21 cellular contexts compared by ENCODE assay signal in genomic region chr5:83277953-83278352, GRCh38.
DNase-seq lines count a peak whose midpoint lies in the region; ATAC-seq and TF ChIP-seq lines count a peak whose summit lies in the region.
"Had no signal": no experiment of that assay in that cellular context is flagged by ENCODE, and none has a peak within 500 bp of the region (broad histone marks: within the 10 kb centered on the region; RNA-seq: fewer than 3 reads in every experiment).

No MANE protein-coding gene starts in this region.

- POLR2A ChIA-PET in WTC11 (lab: Charles Lee): no interaction called here

- H3K27me3 Mint-ChIP-seq in WTC11 (ENCODE audit: low read depth) (no peaks in the 10 kb centered on the region), CD14-positive monocyte (ENCODE audit: low read depth in 3 of 3) (no peaks in the 10 kb centered on the region)
- H3K27me3 Mint-ChIP-seq: CD4-positive, alpha-beta T cell; naive B cell had no signal

- H3K4me3 Mint-ChIP-seq in WTC11 (no peak overlapping the region), CD14-positive monocyte (no peak overlapping the region)
- H3K4me3 Mint-ChIP-seq: CD4-positive, alpha-beta T cell; GM23338; naive B cell had no signal

- TF ChIP-seq CTCF in GM20000 (IDR thresholded peaks at IDR 0.05; ENCODE audit: extremely low read depth, missing control alignments) (no peak), epithelial cell of proximal tubule (conservative IDR thresholded peaks at IDR 0.05; ENCODE audit: low read depth, low read length) (no peak), WTC11 (IDR thresholded peaks at IDR 0.05) (no peak), CD14-positive monocyte (IDR thresholded peaks at IDR 0.05) (no peak)

- no peaks in the 10 kb centered on the region for H3K36me3 Mint-ChIP-seq in WTC11
- peaks cover 8 to 12% of the 10 kb centered on the region in 2 donors for H3K36me3 Mint-ChIP-seq in CD14-positive monocyte

- no peak overlapping the region for H3K27ac Mint-ChIP-seq in WTC11
- H3K27ac Mint-ChIP-seq in CD14-positive monocyte: no peak overlapping the region
- H3K27ac Mint-ChIP-seq: CD4-positive, alpha-beta T cell; GM23338 had no signal

- peak; percentile 88 for ATAC-seq in GM18511 (IDR thresholded peaks at IDR 0.05; ENCODE audit: unreplicated experiment)
- ATAC-seq in HG03135 (IDR thresholded peaks at IDR 0.05; ENCODE audit: unreplicated experiment): peak; percentile 60
- no peak for ATAC-seq in WTC11
- ATAC-seq: GM23338 had no signal

- CTCF ChIA-PET in WTC11 (lab: Charles Lee): no interaction called here

- H3K4me3 ChIP-seq in epithelial cell of proximal tubule (ENCODE audit: low read depth, low read length): no peak overlapping the region
- H3K4me3 ChIP-seq: adrenal gland, GM23338, PC-9, suprapubic skin had no signal

- intact Hi-C loops in CD14-positive monocyte (cut with micrococcal nuclease): no loop called here

- peak; percentile 6 for DNase-seq in GM20000 (ENCODE audit: low spot score)
- peak; percentile 36 for DNase-seq in epithelial cell of proximal tubule (ENCODE audit: low read depth)
- no peak for DNase-seq in COLO829 (ENCODE audit: low spot score)
- DNase-seq in WTC11 (ENCODE audit: low spot score): no peak
- DNase-seq in CD14-positive monocyte (ENCODE audit: low spot score): no peak
- no peak for DNase-seq in NCI-H2171 (lab: John Stamatoyannopoulos, UW)
- DNase-seq: activated CD8-positive, alpha-beta memory T cell treated with anti-CD3 and anti-CD28 coated beads, Interleukin-2, amount 50 U/mL, for 48 hours; activated gamma-delta T cell; adrenal gland; CD4-positive, alpha-beta T cell; kidney; mesenchymal stem cell; naive B cell; NCI-H2171 treated with DMSO at 0.1 percent for 48 hours; NCI-H774; PC-9; stimulated activated CD4-positive, alpha-beta T cell treated with anti-CD3 and anti-CD28 coated beads, Interleukin-15, amount 100 ng/mL, for 24 hours had no signal

- H3K9me3 Mint-ChIP-seq in WTC11 (peaks cover 16% of the 10 kb centered on the region), CD14-positive monocyte (peaks cover 3 to 18% (median 11%) of the 10 kb centered on the region in 7 donors)
- H3K9me3 Mint-ChIP-seq: CD4-positive, alpha-beta T cell; GM23338 had no signal

- peaks cover 9% of the 10 kb centered on the region for H3K4me1 Mint-ChIP-seq in WTC11
- peaks cover 10% of the 10 kb centered on the region for H3K4me1 Mint-ChIP-seq in CD14-positive monocyte
- H3K4me1 Mint-ChIP-seq: naive B cell had no signal

TF ChIP-seq in WTC11, 78 proteins besides CTCF, POLR2A, EP300 and RAD21 (continues in another document):
- TF ChIP-seq ESRRA (CRISPR knock-in tag; IDR thresholded peaks at IDR 0.05; ENCODE audit: borderline replicate concordance) (no peak), HMGXB4 (CRISPR knock-in tag; IDR thresholded peaks at IDR 0.05) (no peak), MLX (CRISPR knock-in tag; IDR thresholded peaks at IDR 0.05) (no peak), FOXP1 (CRISPR knock-in tag; IDR thresholded peaks at IDR 0.05; ENCODE audit: borderline replicate concordance) (no peak), NR2C2 (CRISPR knock-in tag; IDR thresholded peaks at IDR 0.05) (no peak), USF2 (CRISPR knock-in tag; IDR thresholded peaks at IDR 0.05) (no peak), ZSCAN18 (CRISPR knock-in tag; IDR thresholded peaks at IDR 0.05) (no peak), ZNF416 (CRISPR knock-in tag; IDR thresholded peaks at IDR 0.05) (no peak), E2F1 (CRISPR knock-in tag; IDR thresholded peaks at IDR 0.05) (no peak), ERG (CRISPR knock-in tag; IDR thresholded peaks at IDR 0.05) (no peak), CDX4 (CRISPR knock-in tag; IDR thresholded peaks at IDR 0.05; ENCODE audit: borderline replicate concordance) (no peak), KAT7 (CRISPR knock-in tag; IDR thresholded peaks at IDR 0.05; ENCODE audit: borderline replicate concordance) (no peak), ATF6 (CRISPR knock-in tag; IDR thresholded peaks at IDR 0.05) (no peak), EMX1 (CRISPR knock-in tag; IDR thresholded peaks at IDR 0.05) (no peak), SOX15 (CRISPR knock-in tag; IDR thresholded peaks at IDR 0.05) (no peak), JAZF1 (CRISPR knock-in tag; IDR thresholded peaks at IDR 0.05) (no peak)

Comparison
In these comparisons a context has a peak if more than half of its experiments do, and no peak if none do; other contexts are left out.
1. DNase-seq: peak in GM20000 (single experiment) and epithelial cell of proximal tubule (single experiment); none in COLO829 (single experiment), WTC11 (single experiment), CD14-positive monocyte (single experiment) and NCI-H2171 (single experiment).